1 cellular context compared by ENCODE assay signal in genomic region chr10:67764012-67764822, GRCh38.
TF ChIP-seq lines count a peak whose summit lies in the region.

No MANE protein-coding gene starts in this region.

TF ChIP-seq in GM12878, 131 proteins besides CTCF, POLR2A, EP300 and RAD21 (continued from another document):
- TF ChIP-seq E4F1 (IDR thresholded peaks at IDR 0.05; ENCODE audit: borderline replicate concordance, partially characterized antibody), result no peak
- peak; percentile 41; the same call in 1 of the 2 replicates for TF ChIP-seq MTA2 (IDR thresholded peaks at IDR 0.05; ENCODE audit: low read depth)
- TF ChIP-seq CBX5 (IDR thresholded peaks at IDR 0.05; ENCODE audit: low read depth), result peak; percentile 81
- no peak for TF ChIP-seq MYC (IDR thresholded peaks at IDR 0.05; ENCODE audit: insufficient read depth, insufficient read length, insufficient replicate concordance, low read length, severe bottlenecking)
- TF ChIP-seq EED (IDR thresholded peaks at IDR 0.05; ENCODE audit: low read depth), result no peak
- TF ChIP-seq ZBED1 (IDR thresholded peaks at IDR 0.05; ENCODE audit: borderline replicate concordance), result 0 out of 2 replicates have a peak, but pooled peaks have one; percentile 36
- TF ChIP-seq EZH2 (IDR thresholded peaks at IDR 0.05; ENCODE audit: borderline replicate concordance, control insufficient read depth, low read depth, low read length), result no peak
- TF ChIP-seq, protein P1, sequence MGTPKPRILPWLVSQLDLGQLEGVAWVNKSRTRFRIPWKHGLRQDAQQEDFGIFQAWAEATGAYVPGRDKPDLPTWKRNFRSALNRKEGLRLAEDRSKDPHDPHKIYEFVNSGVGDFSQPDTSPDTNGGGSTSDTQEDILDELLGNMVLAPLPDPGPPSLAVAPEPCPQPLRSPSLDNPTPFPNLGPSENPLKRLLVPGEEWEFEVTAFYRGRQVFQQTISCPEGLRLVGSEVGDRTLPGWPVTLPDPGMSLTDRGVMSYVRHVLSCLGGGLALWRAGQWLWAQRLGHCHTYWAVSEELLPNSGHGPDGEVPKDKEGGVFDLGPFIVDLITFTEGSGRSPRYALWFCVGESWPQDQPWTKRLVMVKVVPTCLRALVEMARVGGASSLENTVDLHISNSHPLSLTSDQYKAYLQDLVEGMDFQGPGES (IDR thresholded peaks at IDR 0.05), result 0 out of 2 replicates have a peak, but pooled peaks have one; percentile 13
- TF ChIP-seq, protein P2, sequence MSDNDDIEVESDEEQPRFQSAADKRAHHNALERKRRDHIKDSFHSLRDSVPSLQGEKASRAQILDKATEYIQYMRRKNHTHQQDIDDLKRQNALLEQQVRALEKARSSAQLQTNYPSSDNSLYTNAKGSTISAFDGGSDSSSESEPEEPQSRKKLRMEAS (IDR thresholded peaks at IDR 0.05; ENCODE audit: low read depth, low read length), result 0 out of 2 replicates have a peak, but pooled peaks have one; percentile 58
- TF ChIP-seq, protein P3, sequence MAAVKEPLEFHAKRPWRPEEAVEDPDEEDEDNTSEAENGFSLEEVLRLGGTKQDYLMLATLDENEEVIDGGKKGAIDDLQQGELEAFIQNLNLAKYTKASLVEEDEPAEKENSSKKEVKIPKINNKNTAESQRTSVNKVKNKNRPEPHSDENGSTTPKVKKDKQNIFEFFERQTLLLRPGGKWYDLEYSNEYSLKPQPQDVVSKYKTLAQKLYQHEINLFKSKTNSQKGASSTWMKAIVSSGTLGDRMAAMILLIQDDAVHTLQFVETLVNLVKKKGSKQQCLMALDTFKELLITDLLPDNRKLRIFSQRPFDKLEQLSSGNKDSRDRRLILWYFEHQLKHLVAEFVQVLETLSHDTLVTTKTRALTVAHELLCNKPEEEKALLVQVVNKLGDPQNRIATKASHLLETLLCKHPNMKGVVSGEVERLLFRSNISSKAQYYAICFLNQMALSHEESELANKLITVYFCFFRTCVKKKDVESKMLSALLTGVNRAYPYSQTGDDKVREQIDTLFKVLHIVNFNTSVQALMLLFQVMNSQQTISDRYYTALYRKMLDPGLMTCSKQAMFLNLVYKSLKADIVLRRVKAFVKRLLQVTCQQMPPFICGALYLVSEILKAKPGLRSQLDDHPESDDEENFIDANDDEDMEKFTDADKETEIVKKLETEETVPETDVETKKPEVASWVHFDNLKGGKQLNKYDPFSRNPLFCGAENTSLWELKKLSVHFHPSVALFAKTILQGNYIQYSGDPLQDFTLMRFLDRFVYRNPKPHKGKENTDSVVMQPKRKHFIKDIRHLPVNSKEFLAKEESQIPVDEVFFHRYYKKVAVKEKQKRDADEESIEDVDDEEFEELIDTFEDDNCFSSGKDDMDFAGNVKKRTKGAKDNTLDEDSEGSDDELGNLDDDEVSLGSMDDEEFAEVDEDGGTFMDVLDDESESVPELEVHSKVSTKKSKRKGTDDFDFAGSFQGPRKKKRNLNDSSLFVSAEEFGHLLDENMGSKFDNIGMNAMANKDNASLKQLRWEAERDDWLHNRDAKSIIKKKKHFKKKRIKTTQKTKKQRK (IDR thresholded peaks at IDR 0.05; ENCODE audit: low read depth, low read length), result no peak
- TF ChIP-seq ZBTB40 (IDR thresholded peaks at IDR 0.05; ENCODE audit: borderline replicate concordance), result peak; percentile 88
- peak; percentile 59; the same call in 1 of the 2 replicates for TF ChIP-seq BACH1 (IDR thresholded peaks at IDR 0.05; ENCODE audit: borderline replicate concordance)
- TF ChIP-seq RAD51 (IDR thresholded peaks at IDR 0.05), result no peak
- TF ChIP-seq WRNIP1 (IDR thresholded peaks at IDR 0.05; ENCODE audit: borderline replicate concordance, low read depth, low read length), result 0 out of 2 replicates have a peak, but pooled peaks have one; percentile 77
- TF ChIP-seq SUPT20H (IDR thresholded peaks at IDR 0.05; ENCODE audit: borderline replicate concordance, control insufficient read depth, low read depth, low read length), result no peak
- 0 out of 2 replicates have a peak, but pooled peaks have one; percentile 17 for TF ChIP-seq REST (IDR thresholded peaks at IDR 0.05; ENCODE audit: low read depth, low read length)
- TF ChIP-seq E2F4 (IDR thresholded peaks at IDR 0.05; ENCODE audit: low read depth, low read length), result peak; percentile 83
- TF ChIP-seq, protein P4, sequence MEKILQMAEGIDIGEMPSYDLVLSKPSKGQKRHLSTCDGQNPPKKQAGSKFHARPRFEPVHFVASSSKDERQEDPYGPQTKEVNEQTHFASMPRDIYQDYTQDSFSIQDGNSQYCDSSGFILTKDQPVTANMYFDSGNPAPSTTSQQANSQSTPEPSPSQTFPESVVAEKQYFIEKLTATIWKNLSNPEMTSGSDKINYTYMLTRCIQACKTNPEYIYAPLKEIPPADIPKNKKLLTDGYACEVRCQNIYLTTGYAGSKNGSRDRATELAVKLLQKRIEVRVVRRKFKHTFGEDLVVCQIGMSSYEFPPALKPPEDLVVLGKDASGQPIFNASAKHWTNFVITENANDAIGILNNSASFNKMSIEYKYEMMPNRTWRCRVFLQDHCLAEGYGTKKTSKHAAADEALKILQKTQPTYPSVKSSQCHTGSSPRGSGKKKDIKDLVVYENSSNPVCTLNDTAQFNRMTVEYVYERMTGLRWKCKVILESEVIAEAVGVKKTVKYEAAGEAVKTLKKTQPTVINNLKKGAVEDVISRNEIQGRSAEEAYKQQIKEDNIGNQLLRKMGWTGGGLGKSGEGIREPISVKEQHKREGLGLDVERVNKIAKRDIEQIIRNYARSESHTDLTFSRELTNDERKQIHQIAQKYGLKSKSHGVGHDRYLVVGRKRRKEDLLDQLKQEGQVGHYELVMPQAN (conservative IDR thresholded peaks at IDR 0.05), result peak; percentile 49; the same call in 1 of the 2 replicates
- TF ChIP-seq RUNX3 (IDR thresholded peaks at IDR 0.05; ENCODE audit: low read length), result peak; percentile 56
- no peak for TF ChIP-seq FOXK2 (IDR thresholded peaks at IDR 0.05)
- TF ChIP-seq POU2F2 (IDR thresholded peaks at IDR 0.05; ENCODE audit: borderline replicate concordance, low read depth, low read length), result peak; percentile 80; the same call in 2 of the 3 replicates
- no peak for TF ChIP-seq MYB (IDR thresholded peaks at IDR 0.05; ENCODE audit: borderline replicate concordance, low read depth, low read length)
- TF ChIP-seq MLLT1 (IDR thresholded peaks at IDR 0.05), result peak; percentile 68
- TF ChIP-seq, protein P5, sequence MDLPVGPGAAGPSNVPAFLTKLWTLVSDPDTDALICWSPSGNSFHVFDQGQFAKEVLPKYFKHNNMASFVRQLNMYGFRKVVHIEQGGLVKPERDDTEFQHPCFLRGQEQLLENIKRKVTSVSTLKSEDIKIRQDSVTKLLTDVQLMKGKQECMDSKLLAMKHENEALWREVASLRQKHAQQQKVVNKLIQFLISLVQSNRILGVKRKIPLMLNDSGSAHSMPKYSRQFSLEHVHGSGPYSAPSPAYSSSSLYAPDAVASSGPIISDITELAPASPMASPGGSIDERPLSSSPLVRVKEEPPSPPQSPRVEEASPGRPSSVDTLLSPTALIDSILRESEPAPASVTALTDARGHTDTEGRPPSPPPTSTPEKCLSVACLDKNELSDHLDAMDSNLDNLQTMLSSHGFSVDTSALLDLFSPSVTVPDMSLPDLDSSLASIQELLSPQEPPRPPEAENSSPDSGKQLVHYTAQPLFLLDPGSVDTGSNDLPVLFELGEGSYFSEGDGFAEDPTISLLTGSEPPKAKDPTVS (IDR thresholded peaks at IDR 0.05; ENCODE audit: low read depth, low read length), result peak; percentile 75
- TF ChIP-seq ZSCAN29 (IDR thresholded peaks at IDR 0.05), result peak; percentile 89
- TF ChIP-seq RCOR1 (conservative IDR thresholded peaks at IDR 0.05; ENCODE audit: low read depth, low read length), result no peak
- TF ChIP-seq PAX8 (IDR thresholded peaks at IDR 0.05), result no peak
- TF ChIP-seq PAX5 (IDR thresholded peaks at IDR 0.05; ENCODE audit: borderline replicate concordance, low read depth, low read length), result 0 out of 2 replicates have a peak, but pooled peaks have one; percentile 8
- no peak for TF ChIP-seq SPI1 (IDR thresholded peaks at IDR 0.05; ENCODE audit: borderline replicate concordance, insufficient read depth, low read depth, low read length)
- peak; percentile 62; the same call in 1 of the 2 replicates for TF ChIP-seq FOXM1 (IDR thresholded peaks at IDR 0.05; ENCODE audit: low read depth, low read length)
- peak; percentile 98; the same call in 1 of the 2 replicates for TF ChIP-seq RB1 (IDR thresholded peaks at IDR 0.05; ENCODE audit: borderline replicate concordance)
- no peak for TF ChIP-seq SIX5 (IDR thresholded peaks at IDR 0.05; ENCODE audit: low read depth, low read length, severe bottlenecking)
